In the genomic region with DNA sequence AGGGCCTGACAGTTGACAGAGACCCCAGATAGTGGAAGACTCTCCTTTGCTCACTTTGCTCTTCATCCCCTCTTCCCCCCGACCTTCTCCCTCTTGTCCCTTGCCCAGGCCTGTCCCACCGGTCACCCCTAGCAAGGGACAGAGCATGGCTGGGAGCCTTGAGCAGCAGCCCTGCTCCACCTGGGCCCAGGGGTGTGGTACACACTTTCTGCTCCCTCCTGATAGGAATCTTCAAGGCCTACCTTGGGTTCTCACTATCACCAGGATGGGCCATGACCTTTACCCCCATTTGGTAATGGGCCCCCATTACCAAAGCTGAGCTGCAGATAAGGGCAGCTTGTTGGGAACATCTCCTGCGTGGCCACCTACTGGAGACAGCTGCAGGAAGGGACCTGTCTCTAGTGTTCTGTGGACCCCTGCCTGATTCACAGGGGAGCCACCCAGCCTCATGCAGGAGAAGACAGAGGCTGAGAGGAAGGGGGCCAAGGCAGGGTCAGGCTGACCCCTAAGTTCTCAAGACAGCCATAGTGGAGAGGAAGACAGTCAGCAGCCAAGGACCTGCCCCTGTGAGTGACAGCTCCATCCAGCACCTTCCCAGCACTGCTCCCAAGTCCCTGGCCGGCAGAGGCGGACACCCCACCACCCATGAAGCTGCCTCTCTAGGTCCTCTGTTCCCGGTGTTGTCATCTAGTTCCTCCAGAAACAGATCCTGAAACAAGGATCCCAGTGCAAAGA, we compare ENCODE assay signal across 1 cellular context.
A peak's percentile ranks its signal among the peaks of the same experiment; 100 is the strongest.
TF ChIP-seq lines count a peak whose summit lies in the region.

No MANE protein-coding gene starts in this region.

TF ChIP-seq in K562, 482 proteins besides CTCF, POLR2A, EP300 and RAD21:
- no peak for TF ChIP-seq NR2C2 (CRISPR knock-in tag; IDR thresholded peaks at IDR 0.05)
- peak; percentile 33; the same call in 1 of the 2 replicates for TF ChIP-seq NR2C2 (tag; IDR thresholded peaks at IDR 0.05)
- TF ChIP-seq, protein P1, sequence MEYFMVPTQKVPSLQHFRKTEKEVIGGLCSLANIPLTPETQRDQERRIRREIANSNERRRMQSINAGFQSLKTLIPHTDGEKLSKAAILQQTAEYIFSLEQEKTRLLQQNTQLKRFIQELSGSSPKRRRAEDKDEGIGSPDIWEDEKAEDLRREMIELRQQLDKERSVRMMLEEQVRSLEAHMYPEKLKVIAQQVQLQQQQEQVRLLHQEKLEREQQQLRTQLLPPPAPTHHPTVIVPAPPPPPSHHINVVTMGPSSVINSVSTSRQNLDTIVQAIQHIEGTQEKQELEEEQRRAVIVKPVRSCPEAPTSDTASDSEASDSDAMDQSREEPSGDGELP (CRISPR knock-in tag; IDR thresholded peaks at IDR 0.05; ENCODE audit: borderline replicate concordance), result 0 out of 2 replicates have a peak, but pooled peaks have one; percentile 20
- no peak for TF ChIP-seq ILF3 (IDR thresholded peaks at IDR 0.05; ENCODE audit: borderline replicate concordance)
- no peak for TF ChIP-seq PCBP1 (IDR thresholded peaks at IDR 0.05; ENCODE audit: low read depth, low read length, poor library complexity, severe bottlenecking)
- TF ChIP-seq SP1 (CRISPR knock-in tag; IDR thresholded peaks at IDR 0.05), result no peak
- TF ChIP-seq, protein P2, sequence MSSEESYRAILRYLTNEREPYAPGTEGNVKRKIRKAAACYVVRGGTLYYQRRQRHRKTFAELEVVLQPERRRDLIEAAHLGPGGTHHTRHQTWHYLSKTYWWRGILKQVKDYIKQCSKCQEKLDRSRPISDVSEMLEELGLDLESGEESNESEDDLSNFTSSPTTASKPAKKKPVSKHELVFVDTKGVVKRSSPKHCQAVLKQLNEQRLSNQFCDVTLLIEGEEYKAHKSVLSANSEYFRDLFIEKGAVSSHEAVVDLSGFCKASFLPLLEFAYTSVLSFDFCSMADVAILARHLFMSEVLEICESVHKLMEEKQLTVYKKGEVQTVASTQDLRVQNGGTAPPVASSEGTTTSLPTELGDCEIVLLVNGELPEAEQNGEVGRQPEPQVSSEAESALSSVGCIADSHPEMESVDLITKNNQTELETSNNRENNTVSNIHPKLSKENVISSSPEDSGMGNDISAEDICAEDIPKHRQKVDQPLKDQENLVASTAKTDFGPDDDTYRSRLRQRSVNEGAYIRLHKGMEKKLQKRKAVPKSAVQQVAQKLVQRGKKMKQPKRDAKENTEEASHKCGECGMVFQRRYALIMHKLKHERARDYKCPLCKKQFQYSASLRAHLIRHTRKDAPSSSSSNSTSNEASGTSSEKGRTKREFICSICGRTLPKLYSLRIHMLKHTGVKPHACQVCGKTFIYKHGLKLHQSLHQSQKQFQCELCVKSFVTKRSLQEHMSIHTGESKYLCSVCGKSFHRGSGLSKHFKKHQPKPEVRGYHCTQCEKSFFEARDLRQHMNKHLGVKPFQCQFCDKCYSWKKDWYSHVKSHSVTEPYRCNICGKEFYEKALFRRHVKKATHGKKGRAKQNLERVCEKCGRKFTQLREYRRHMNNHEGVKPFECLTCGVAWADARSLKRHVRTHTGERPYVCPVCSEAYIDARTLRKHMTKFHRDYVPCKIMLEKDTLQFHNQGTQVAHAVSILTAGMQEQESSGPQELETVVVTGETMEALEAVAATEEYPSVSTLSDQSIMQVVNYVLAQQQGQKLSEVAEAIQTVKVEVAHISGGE (CRISPR knock-in tag; IDR thresholded peaks at IDR 0.05), result no peak
- TF ChIP-seq, protein P3, sequence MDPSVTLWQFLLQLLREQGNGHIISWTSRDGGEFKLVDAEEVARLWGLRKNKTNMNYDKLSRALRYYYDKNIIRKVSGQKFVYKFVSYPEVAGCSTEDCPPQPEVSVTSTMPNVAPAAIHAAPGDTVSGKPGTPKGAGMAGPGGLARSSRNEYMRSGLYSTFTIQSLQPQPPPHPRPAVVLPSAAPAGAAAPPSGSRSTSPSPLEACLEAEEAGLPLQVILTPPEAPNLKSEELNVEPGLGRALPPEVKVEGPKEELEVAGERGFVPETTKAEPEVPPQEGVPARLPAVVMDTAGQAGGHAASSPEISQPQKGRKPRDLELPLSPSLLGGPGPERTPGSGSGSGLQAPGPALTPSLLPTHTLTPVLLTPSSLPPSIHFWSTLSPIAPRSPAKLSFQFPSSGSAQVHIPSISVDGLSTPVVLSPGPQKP (CRISPR knock-in tag; IDR thresholded peaks at IDR 0.05), result no peak
- TF ChIP-seq TARDBP (IDR thresholded peaks at IDR 0.05), result no peak
- TF ChIP-seq SRSF7 (optimal IDR thresholded peaks at IDR 0.05; ENCODE audit: low read depth, low read length), result no peak
- TF ChIP-seq, protein P4, sequence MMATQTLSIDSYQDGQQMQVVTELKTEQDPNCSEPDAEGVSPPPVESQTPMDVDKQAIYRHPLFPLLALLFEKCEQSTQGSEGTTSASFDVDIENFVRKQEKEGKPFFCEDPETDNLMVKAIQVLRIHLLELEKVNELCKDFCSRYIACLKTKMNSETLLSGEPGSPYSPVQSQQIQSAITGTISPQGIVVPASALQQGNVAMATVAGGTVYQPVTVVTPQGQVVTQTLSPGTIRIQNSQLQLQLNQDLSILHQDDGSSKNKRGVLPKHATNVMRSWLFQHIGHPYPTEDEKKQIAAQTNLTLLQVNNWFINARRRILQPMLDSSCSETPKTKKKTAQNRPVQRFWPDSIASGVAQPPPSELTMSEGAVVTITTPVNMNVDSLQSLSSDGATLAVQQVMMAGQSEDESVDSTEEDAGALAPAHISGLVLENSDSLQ (IDR thresholded peaks at IDR 0.05), result peak; percentile 64
- 0 out of 2 replicates have a peak, but pooled peaks have one; percentile 31 for TF ChIP-seq CBFA2T3 (IDR thresholded peaks at IDR 0.05)
- peak; percentile 50; the same call in 1 of the 2 replicates for TF ChIP-seq NR2C1 (IDR thresholded peaks at IDR 0.05)
- TF ChIP-seq NR2C1 (tag; IDR thresholded peaks at IDR 0.05), result no peak; the same call in 1 of the 2 replicates
- TF ChIP-seq ARID4B (CRISPR knock-in tag; IDR thresholded peaks at IDR 0.05), result no peak
